8 cellular contexts compared by ENCODE assay signal in genomic region chr19:1355974-1356865, GRCh38. TPM values are rescaled to one million over a fixed set of nuclear protein-coding genes. Genes with fewer than 3 reads are reported as not detected.
DNase-seq lines count a peak whose midpoint lies in the region; ATAC-seq, FAIRE-seq and TF ChIP-seq lines count a peak whose summit lies in the region.

No MANE protein-coding gene starts in this region.

- H3K36me3 Mint-ChIP-seq in activated CD4-positive, alpha-beta T cell treated with anti-CD3 and anti-CD28 coated beads, Interleukin-2, amount 10 ng/mL, durations not matched to agents 7 days and 5 days (ENCODE audit: low read depth), result peaks cover 15% of the 10 kb centered on the region
- peaks cover 8% of the 10 kb centered on the region for H3K36me3 Mint-ChIP-seq in astrocyte (ENCODE audit: low read depth, unreplicated experiment)

- peak overlapping the region; percentile 87 for H3K9ac ChIP-seq in astrocyte (ENCODE audit: low read length)

- no peaks in the 10 kb centered on the region for H3K27me3 Mint-ChIP-seq in activated CD4-positive, alpha-beta T cell treated with anti-CD3 and anti-CD28 coated beads, Interleukin-2, amount 10 ng/mL, durations not matched to agents 7 days and 5 days
- no peaks in the 10 kb centered on the region for H3K27me3 Mint-ChIP-seq in astrocyte (ENCODE audit: low read depth, unreplicated experiment)

- peak; percentile 26 for FAIRE-seq in astrocyte (lab: Jason Lieb, UNC)

- H3K9me3 Mint-ChIP-seq in activated CD4-positive, alpha-beta T cell treated with anti-CD3 and anti-CD28 coated beads, Interleukin-2, amount 10 ng/mL, durations not matched to agents 7 days and 5 days, result no peaks in the 10 kb centered on the region
- H3K9me3 Mint-ChIP-seq in astrocyte (ENCODE audit: unreplicated experiment), result no peaks in the 10 kb centered on the region

- peak overlapping the region; percentile 98 for H3K4me2 ChIP-seq in astrocyte (ENCODE audit: low read length)

- CTCF ChIA-PET in activated CD4-positive, alpha-beta T cell treated with anti-CD3 and anti-CD28 coated beads, Interleukin-2, amount 10 ng/mL, durations not matched to agents 7 days and 5 days (lab: Charles Lee), result interaction anchor here (0.5 kb wide), 1 partner anchor 9 kb away, joined by 4 read pairs; no protein-coding TSS in a partner anchor

- peak overlapping the region; percentile 47 for H3K27ac Mint-ChIP-seq in activated CD4-positive, alpha-beta T cell treated with anti-CD3 and anti-CD28 coated beads, Interleukin-2, amount 10 ng/mL, durations not matched to agents 7 days and 5 days
- peak overlapping the region; percentile 94 for H3K27ac Mint-ChIP-seq in astrocyte (ENCODE audit: unreplicated experiment)

- H3K4me1 ChIP-seq in astrocyte (ENCODE audit: insufficient read depth, low read length) (peaks cover 39% of the 10 kb centered on the region), left lung (peaks cover 14 to 30% of the 10 kb centered on the region in 2 donors), tibial nerve (peaks cover 0 to 39% (median 15%) of the 10 kb centered on the region in 4 donors)

- TF ChIP-seq CTCF in astrocyte (IDR thresholded peaks at IDR 0.05; ENCODE audit: insufficient read depth, low read depth, low read length) (no peak), left lung (IDR thresholded peaks at IDR 0.05) (no peak), tibial nerve (IDR thresholded peaks at IDR 0.05) (no peak)

- POLR2A ChIA-PET in activated CD4-positive, alpha-beta T cell treated with anti-CD3 and anti-CD28 coated beads, Interleukin-2, amount 10 ng/mL, durations not matched to agents 7 days and 5 days (lab: Charles Lee), result no interaction called here

- H3K27me3 ChIP-seq in astrocyte (ENCODE audit: insufficient read depth, low read length) (no peaks in the 10 kb centered on the region), left lung (no peaks in the 10 kb centered on the region), tibial nerve (no peaks in the 10 kb centered on the region)

- 36 to 37% methylated on average over 23 of the region's 23 CpGs for WGBS in tibial nerve, 2 donors

- H3K9me3 ChIP-seq in astrocyte (ENCODE audit: insufficient read depth, low read depth, low read length) (no peaks in the 10 kb centered on the region), left lung (no peaks in the 10 kb centered on the region), tibial nerve (no peaks in the 10 kb centered on the region)

- DNase-seq in activated CD4-positive, alpha-beta T cell treated with anti-CD3 and anti-CD28 coated beads, Interleukin-2, amount 10 ng/mL, durations not matched to agents 7 days and 5 days, result no peak
- DNase-seq in activated CD4-positive, alpha-beta T cell treated with anti-CD3 and anti-CD28 coated beads, Interleukin-2, amount 50 U/mL, for 1 hour, result no peak
- DNase-seq in astrocyte (ENCODE audit: low read depth) (peak; percentile 47), left lung (no peak), tibial nerve (ENCODE audit: low spot score in 2 of 2) (no peak), NCI-H345 (lab: John Stamatoyannopoulos, UW) (no peak), mesenteric fat pad (ENCODE audit: low spot score) (no peak), NCI-H82 treated with DMSO at 0.1 percent for 48 hours (lab: John Stamatoyannopoulos, UW; ENCODE audit: unreplicated experiment) (no peak)

- peaks cover 18% of the 10 kb centered on the region for H3K36me3 ChIP-seq in astrocyte (ENCODE audit: insufficient read depth, low read length)
- H3K36me3 ChIP-seq in left lung, result peaks cover 0 to 39% of the 10 kb centered on the region in 2 donors
- H3K36me3 ChIP-seq in tibial nerve, result peaks cover 0 to 37% (median 0%) of the 10 kb centered on the region in 3 donors

- no peak for TF ChIP-seq POLR2A in tibial nerve (IDR thresholded peaks at IDR 0.05)

- peak overlapping the region; percentile 75 for H3K4me3 Mint-ChIP-seq in activated CD4-positive, alpha-beta T cell treated with anti-CD3 and anti-CD28 coated beads, Interleukin-2, amount 10 ng/mL, durations not matched to agents 7 days and 5 days
- H3K4me3 Mint-ChIP-seq in astrocyte (ENCODE audit: unreplicated experiment), result peak overlapping the region; percentile 93

- H2AFZ ChIP-seq in astrocyte (ENCODE audit: low read depth, low read length), result no peak overlapping the region

- no peak for ATAC-seq in left lung

- H3K27ac ChIP-seq in astrocyte (ENCODE audit: low read depth, low read length), result no peak overlapping the region
- peak overlapping the region in 1 of 2 donors; percentile 8 for H3K27ac ChIP-seq in left lung
- peak overlapping the region; percentile 82 to 98 (median 93) for H3K27ac ChIP-seq in tibial nerve

- no peak for TF ChIP-seq EP300 in tibial nerve (IDR thresholded peaks at IDR 0.05)

- H3K79me2 ChIP-seq in astrocyte (ENCODE audit: insufficient read depth, low read length), result peaks cover 29% of the 10 kb centered on the region

- H3K4me3 ChIP-seq in astrocyte (ENCODE audit: insufficient read depth, low read depth, low read length) (peak overlapping the region; percentile 68), left lung (peak overlapping the region; percentile 71 to 79), tibial nerve (peak overlapping the region; percentile 57 to 84 (median 71))

- intact Hi-C loops in left lung (cut with DNase I), result no loop called here

- H3K4me1 Mint-ChIP-seq in activated CD4-positive, alpha-beta T cell treated with anti-CD3 and anti-CD28 coated beads, Interleukin-2, amount 10 ng/mL, durations not matched to agents 7 days and 5 days, result peaks cover 19% of the 10 kb centered on the region
- H3K4me1 Mint-ChIP-seq in astrocyte (ENCODE audit: low read depth, unreplicated experiment), result peaks cover 12% of the 10 kb centered on the region

- H4K20me1 ChIP-seq in astrocyte (ENCODE audit: insufficient read depth, low read length), result peaks cover 16% of the 10 kb centered on the region

RNA-seq across cellular contexts. Expression of gene NDUFS7, which starts 27.5 kb away (rescaled TPM):
- total RNA-seq in activated CD4-positive, alpha-beta T cell treated with anti-CD3 and anti-CD28 coated beads, Interleukin-2, amount 10 ng/mL, durations not matched to agents 7 days and 5 days, result 100 to 1,000 TPM in 1 of 2 experiments, 10 to 100 TPM in 1; 99.3 to 103 TPM
- total RNA-seq in astrocyte (64.0 and 67.3 TPM in 2 replicates), left lung (10 to 100 TPM; 84.4 to 85.4 TPM), tibial nerve (100 to 1,000 TPM; 146 to 162 (median 151) TPM), mesenteric fat pad (75.3 TPM)

RNA-seq across cellular contexts. Expression of gene GAMT, which starts 45.1 kb away (rescaled TPM):
- 10 to 100 TPM; 23.0 to 25.9 TPM for total RNA-seq in activated CD4-positive, alpha-beta T cell treated with anti-CD3 and anti-CD28 coated beads, Interleukin-2, amount 10 ng/mL, durations not matched to agents 7 days and 5 days
- total RNA-seq in astrocyte (34.1 and 35.9 TPM in 2 replicates), left lung (10 to 100 TPM in 1 of 2 donors, 1 to 10 TPM in 1; 5.9 to 19.2 TPM), tibial nerve (100 to 1,000 TPM in 2 of 4 donors, 10 to 100 TPM in 2; 43.8 to 120 (median 94.4) TPM), mesenteric fat pad (8.4 TPM)

RNA-seq across cellular contexts. Expression of gene DAZAP1, which starts 51.2 kb away (rescaled TPM):
- 100 to 1,000 TPM; 235 to 241 TPM for total RNA-seq in activated CD4-positive, alpha-beta T cell treated with anti-CD3 and anti-CD28 coated beads, Interleukin-2, amount 10 ng/mL, durations not matched to agents 7 days and 5 days
- total RNA-seq in astrocyte (94.7 and 108 TPM in 2 replicates), left lung (100 to 1,000 TPM in 1 of 2 donors, 10 to 100 TPM in 1; 87.6 to 132 TPM), tibial nerve (10 to 100 TPM; 34.3 to 68.4 (median 61.0) TPM), mesenteric fat pad (110 TPM)
